Comparison of ENCODE assay signal across 19 cellular contexts in genomic region chr16:89452925-89453324, GRCh38. TPM values are rescaled to one million over a fixed set of nuclear protein-coding genes. Genes with fewer than 3 reads are reported as not detected.
DNase-seq lines count a peak whose midpoint lies in the region; ATAC-seq and TF ChIP-seq lines count a peak whose summit lies in the region.
"Had no signal": no experiment of that assay in that cellular context is flagged by ENCODE, and none has a peak within 500 bp of the region (broad histone marks: within the 10 kb centered on the region; RNA-seq: fewer than 3 reads in every experiment).

No MANE protein-coding gene starts in this region.

- peak overlapping the region in 6 of 8 donors; percentile 36 to 81 (median 70) for H3K4me3 Mint-ChIP-seq in CD4-positive, alpha-beta memory T cell
- no peak overlapping the region for H3K4me3 Mint-ChIP-seq in activated CD4-positive, alpha-beta memory T cell treated with anti-CD3 and anti-CD28 coated beads, Interleukin-2, amount 10 ng/mL, durations not matched to agents 7 days and 5 days
- H3K4me3 Mint-ChIP-seq: activated naive CD4-positive, alpha-beta T cell treated with anti-CD3 and anti-CD28 coated beads for 36 hours; mesothelial cell of epicardium had no signal

- no peak for DNase-seq in CD4-positive, alpha-beta memory T cell
- no peak for DNase-seq in activated CD4-positive, alpha-beta memory T cell treated with anti-CD3 and anti-CD28 coated beads, Interleukin-2, amount 10 ng/mL, durations not matched to agents 7 days and 5 days
- DNase-seq in lower lobe of right lung = no peak
- DNase-seq in SKM-1 (lab: John Stamatoyannopoulos, UW; ENCODE audit: unreplicated experiment) = no peak
- no peak for DNase-seq in GM10248 (ENCODE audit: extremely low spot score)
- DNase-seq in NCI-H2107 (lab: John Stamatoyannopoulos, UW) = no peak
- DNase-seq: activated CD8-positive, alpha-beta memory T cell treated with anti-CD3 and anti-CD28 coated beads, Interleukin-2, amount 50 U/mL, for 4 hours; activated naive CD4-positive, alpha-beta T cell treated with anti-CD3 and anti-CD28 coated beads for 36 hours; colonic mucosa; foreskin fibroblast; KBM-7; NCI-H1092; NCI-H69; stimulated activated naive CD4-positive, alpha-beta T cell treated with Interleukin-2 at 50 U/mL for 16 hours; upper lobe of left lung had no signal

- H3K4me1 Mint-ChIP-seq in CD4-positive, alpha-beta memory T cell = peaks cover 53 to 89% (median 62%) of the 10 kb centered on the region in 4 donors
- peaks cover 80% of the 10 kb centered on the region for H3K4me1 Mint-ChIP-seq in activated CD4-positive, alpha-beta memory T cell treated with anti-CD3 and anti-CD28 coated beads, Interleukin-2, amount 10 ng/mL, durations not matched to agents 7 days and 5 days

- H2AFZ ChIP-seq in ACC112 (ENCODE audit: low read length, unreplicated experiment) = no peak overlapping the region

- intact Hi-C loops in CD4-positive, alpha-beta memory T cell (cut with micrococcal nuclease) = no loop called here
- intact Hi-C loops in lower lobe of right lung (cut with DNase I) = no loop called here

- no peaks in the 10 kb centered on the region for H3K27me3 ChIP-seq in ACC112 (ENCODE audit: insufficient read depth, low read length)
- H3K27me3 ChIP-seq in CD4-positive, alpha-beta memory T cell (ENCODE audit: insufficient read depth, low read length) = no peaks in the 10 kb centered on the region
- H3K27me3 ChIP-seq in lower lobe of right lung (ENCODE audit: low read depth) = no peaks in the 10 kb centered on the region
- H3K27me3 ChIP-seq: body of pancreas, colonic mucosa, right atrium auricular region, upper lobe of left lung had no signal

- H3K79me2 ChIP-seq in ACC112 (ENCODE audit: control insufficient read depth, insufficient read depth, low read length, unreplicated experiment) = peaks cover 96% of the 10 kb centered on the region

- peaks cover 7 to 8% of the 10 kb centered on the region in 2 donors for H3K36me3 Mint-ChIP-seq in CD4-positive, alpha-beta memory T cell
- H3K36me3 Mint-ChIP-seq in activated CD4-positive, alpha-beta memory T cell treated with anti-CD3 and anti-CD28 coated beads, Interleukin-2, amount 10 ng/mL, durations not matched to agents 7 days and 5 days (ENCODE audit: low read depth) = peaks cover 15% of the 10 kb centered on the region

- H3K4me1 ChIP-seq in ACC112 (ENCODE audit: control insufficient read depth, insufficient read depth, low read length, unreplicated experiment) (peaks cover 33% of the 10 kb centered on the region), lower lobe of right lung (peaks cover 65% of the 10 kb centered on the region)
- peaks cover 96% of the 10 kb centered on the region for H3K4me1 ChIP-seq in CD4-positive, alpha-beta memory T cell (ENCODE audit: insufficient read depth, low read length)

- H3K4me3 ChIP-seq in ACC112 (ENCODE audit: low read depth, low read length) = peak overlapping the region; percentile 1; the same call in 1 of the 2 replicates
- H3K4me3 ChIP-seq in CD4-positive, alpha-beta memory T cell (ENCODE audit: low read length in 2 of 2) = no peak overlapping the region
- no peak overlapping the region for H3K4me3 ChIP-seq in lower lobe of right lung
- H3K4me3 ChIP-seq: body of pancreas, colonic mucosa, right atrium auricular region, upper lobe of left lung had no signal

- ATAC-seq in lower lobe of right lung = no peak

- H3K27me3 Mint-ChIP-seq in CD4-positive, alpha-beta memory T cell = no peaks in the 10 kb centered on the region
- H3K27me3 Mint-ChIP-seq in activated CD4-positive, alpha-beta memory T cell treated with anti-CD3 and anti-CD28 coated beads, Interleukin-2, amount 10 ng/mL, durations not matched to agents 7 days and 5 days = no peaks in the 10 kb centered on the region

- TF ChIP-seq CTCF in lower lobe of right lung (IDR thresholded peaks at IDR 0.05) (no peak), GM10248 (IDR thresholded peaks at IDR 0.05; ENCODE audit: control extremely low read depth, extremely low read depth, low read depth, missing control alignments) (no peak)

- H3K9me3 ChIP-seq in CD4-positive, alpha-beta memory T cell (ENCODE audit: control insufficient read depth in 1 of 2, low read length in 2 of 2) = no peaks in the 10 kb centered on the region
- no peaks in the 10 kb centered on the region for H3K9me3 ChIP-seq in lower lobe of right lung
- H3K9me3 ChIP-seq: body of pancreas, colonic mucosa, right atrium auricular region, upper lobe of left lung had no signal

- POLR2A ChIA-PET in CD4-positive, alpha-beta memory T cell (lab: Charles Lee; ENCODE audit: partially characterized antibody) = no interaction called here
- POLR2A ChIA-PET in activated CD4-positive, alpha-beta memory T cell treated with anti-CD3 and anti-CD28 coated beads, Interleukin-2, amount 10 ng/mL, durations not matched to agents 7 days and 5 days (lab: Charles Lee) = interaction anchor here (0.6 to 1.6 kb wide), 4 partner anchors 12 to 44 kb away, joined by 3 to 6 read pairs (median 4); no protein-coding TSS in a partner anchor
- POLR2A ChIA-PET in GM10248 (lab: Yijun Ruan, JAX) = no interaction called here

- no peaks in the 10 kb centered on the region for H3K9me3 Mint-ChIP-seq in CD4-positive, alpha-beta memory T cell
- H3K9me3 Mint-ChIP-seq in activated CD4-positive, alpha-beta memory T cell treated with anti-CD3 and anti-CD28 coated beads, Interleukin-2, amount 10 ng/mL, durations not matched to agents 7 days and 5 days = no peaks in the 10 kb centered on the region
- H3K9me3 Mint-ChIP-seq: activated naive CD4-positive, alpha-beta T cell treated with anti-CD3 and anti-CD28 coated beads for 36 hours had no signal

- H3K27ac Mint-ChIP-seq in CD4-positive, alpha-beta memory T cell = peak overlapping the region; percentile 2 to 90 (median 74)
- peak overlapping the region; percentile 40 for H3K27ac Mint-ChIP-seq in activated CD4-positive, alpha-beta memory T cell treated with anti-CD3 and anti-CD28 coated beads, Interleukin-2, amount 10 ng/mL, durations not matched to agents 7 days and 5 days
- H3K27ac Mint-ChIP-seq: activated naive CD4-positive, alpha-beta T cell treated with anti-CD3 and anti-CD28 coated beads for 36 hours had no signal

- H3K27ac ChIP-seq in ACC112 (ENCODE audit: low read depth, low read length) (peak overlapping the region; percentile 43; the same call in 1 of the 2 replicates), lower lobe of right lung (peak overlapping the region; percentile 61)
- no peak overlapping the region for H3K27ac ChIP-seq in CD4-positive, alpha-beta memory T cell (ENCODE audit: low read depth, low read length)
- H3K27ac ChIP-seq: colonic mucosa, right atrium auricular region had no signal

- CTCF ChIA-PET in CD4-positive, alpha-beta memory T cell (lab: Charles Lee; ENCODE audit: partially characterized antibody) = no interaction called here
- CTCF ChIA-PET in activated CD4-positive, alpha-beta memory T cell treated with anti-CD3 and anti-CD28 coated beads, Interleukin-2, amount 10 ng/mL, durations not matched to agents 7 days and 5 days (lab: Charles Lee) = interaction anchor here (1.1 kb wide), 1 partner anchor 36 kb away, joined by 3 read pairs; no protein-coding TSS in a partner anchor
- CTCF ChIA-PET in GM10248 (lab: Yijun Ruan, JAX) = interaction anchor here (1.6 kb wide), 1 partner anchor 10 kb away, joined by 3 read pairs; no protein-coding TSS in a partner anchor

- H3K36me3 ChIP-seq in ACC112 (ENCODE audit: insufficient read depth, low read length) (peaks cover 5% of the 10 kb centered on the region; the same call in 1 of the 2 replicates), lower lobe of right lung (no peaks in the 10 kb centered on the region)
- no peaks in the 10 kb centered on the region for H3K36me3 ChIP-seq in CD4-positive, alpha-beta memory T cell (ENCODE audit: insufficient read depth, low read length)
- H3K36me3 ChIP-seq: colonic mucosa, right atrium auricular region, upper lobe of left lung had no signal

RNA-seq across cellular contexts. Expression of gene ANKRD11, which starts 37.4 kb away (rescaled TPM):
- 100 to 1,000 TPM; 229 to 246 TPM for total RNA-seq in CD4-positive, alpha-beta memory T cell
- 10 to 100 TPM in 1 of 2 donors, 1 to 10 TPM in 1; 3.9 to 49.7 TPM for polyA plus RNA-seq in CD4-positive, alpha-beta memory T cell
- 100 to 1,000 TPM; 199 to 208 TPM for total RNA-seq in activated CD4-positive, alpha-beta memory T cell treated with anti-CD3 and anti-CD28 coated beads, Interleukin-2, amount 10 ng/mL, durations not matched to agents 7 days and 5 days
- 127 TPM for total RNA-seq in lower lobe of right lung

RNA-seq across cellular contexts. Expression of gene SPG7, which starts 55.3 kb away (rescaled TPM):
- total RNA-seq in CD4-positive, alpha-beta memory T cell = 100 to 1,000 TPM; 157 to 160 TPM
- polyA plus RNA-seq in CD4-positive, alpha-beta memory T cell = 10 to 100 TPM; 46.4 to 48.5 TPM
- total RNA-seq in activated CD4-positive, alpha-beta memory T cell treated with anti-CD3 and anti-CD28 coated beads, Interleukin-2, amount 10 ng/mL, durations not matched to agents 7 days and 5 days = 10 to 100 TPM; 73.9 to 77.9 TPM
- 98.8 TPM for total RNA-seq in lower lobe of right lung
